Comparison of ENCODE assay signal across 8 cellular contexts in the genomic region with DNA sequence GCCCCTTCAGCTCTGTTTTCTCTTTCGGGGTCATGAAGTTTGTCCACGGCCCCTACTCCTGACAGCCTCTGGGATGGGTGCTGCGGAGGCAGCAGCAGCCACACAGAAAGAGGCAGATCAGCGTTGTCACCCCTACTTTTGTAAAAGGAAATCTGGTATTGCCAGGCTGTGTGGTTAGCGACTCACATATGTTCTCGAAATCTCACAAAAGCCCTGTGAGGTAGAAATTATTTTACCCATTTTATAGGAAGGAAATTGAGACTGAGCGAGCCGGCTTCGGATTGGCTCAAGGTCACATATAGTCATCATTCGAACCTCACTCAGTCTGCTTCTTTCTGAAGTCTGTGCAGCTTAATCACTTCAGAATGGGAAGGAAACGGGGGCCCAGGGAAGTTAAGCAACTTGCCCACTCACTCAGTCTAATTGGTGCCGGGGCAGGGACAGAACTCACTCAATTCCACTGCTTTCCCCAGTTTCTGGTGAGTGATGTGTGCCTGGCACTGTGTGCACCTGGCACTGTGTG. TPM values are rescaled to one million over a fixed set of nuclear protein-coding genes. Genes with fewer than 3 reads are reported as not detected.
A peak's percentile ranks its signal among the peaks of the same experiment; 100 is the strongest.
DNase-seq lines count a peak whose midpoint lies in the region; ATAC-seq and TF ChIP-seq lines count a peak whose summit lies in the region.

No MANE protein-coding gene starts in this region.

- peaks cover 23% of the 10 kb centered on the region for H3K79me2 ChIP-seq in GM23338 (replicated peaks; ENCODE audit: insufficient read depth)

- H3K9me3 ChIP-seq in lower lobe of right lung = no peaks in the 10 kb centered on the region

- H3K36me3 Mint-ChIP-seq in GM23338 (ENCODE audit: low read depth) = peaks cover 7% of the 10 kb centered on the region; the same call in 2 of the 3 replicates
- H3K36me3 Mint-ChIP-seq in T-cell = no peaks in the 10 kb centered on the region
- no peaks in the 10 kb centered on the region for H3K36me3 Mint-ChIP-seq in stimulated activated naive CD8-positive, alpha-beta T cell treated with anti-CD3 and anti-CD28 coated beads, Interleukin-15, Interleukin-2, amounts not matched to agents 100 ng/mL and 50 ng/mL, for 24 hours (ENCODE audit: low read depth)

- no peak overlapping the region for H3K27ac Mint-ChIP-seq in GM23338
- H3K27ac Mint-ChIP-seq in T-cell = peak overlapping the region; percentile 84 to 94
- H3K27ac Mint-ChIP-seq in stimulated activated naive CD8-positive, alpha-beta T cell treated with anti-CD3 and anti-CD28 coated beads, Interleukin-15, Interleukin-2, amounts not matched to agents 100 ng/mL and 50 ng/mL, for 24 hours = peak overlapping the region; percentile 76

- peak overlapping the region; percentile 85 for H3K4me3 ChIP-seq in GM23338
- peak overlapping the region; percentile 87 for H3K4me3 ChIP-seq in lower lobe of right lung

- peak overlapping the region; percentile 96 for H3K4me2 ChIP-seq in GM23338

- TF ChIP-seq CTCF in GM23338 (conservative IDR thresholded peaks at IDR 0.05; ENCODE audit: low read depth in 2 of 2) (no peak), lower lobe of right lung (IDR thresholded peaks at IDR 0.05) (no peak)

- no peaks in the 10 kb centered on the region for H3K9me3 Mint-ChIP-seq in GM23338
- H3K9me3 Mint-ChIP-seq in T-cell = no peaks in the 10 kb centered on the region
- H3K9me3 Mint-ChIP-seq in stimulated activated naive CD8-positive, alpha-beta T cell treated with anti-CD3 and anti-CD28 coated beads, Interleukin-15, Interleukin-2, amounts not matched to agents 100 ng/mL and 50 ng/mL, for 24 hours = no peaks in the 10 kb centered on the region

- H3F3A ChIP-seq in GM23338 (replicated peaks; ENCODE audit: low read depth) = no peaks in the 10 kb centered on the region

- CTCF ChIA-PET in T-cell (lab: Charles Lee) = interaction anchor here in 1 of 2 donors (0.6 to 0.9 kb wide), 2 partner anchors 22 to 27 kb away, joined by 3 read pairs; no protein-coding TSS in a partner anchor

- POLR2A ChIA-PET in T-cell (lab: Charles Lee) = interaction anchor here (0.6 to 1.6 kb wide), 2 partner anchors 53 to 62 kb away, joined by 3 to 10 read pairs; no protein-coding TSS in a partner anchor

- H3K4me1 Mint-ChIP-seq in GM23338 (peaks cover 29% of the 10 kb centered on the region), T-cell (peaks cover 27 to 37% (median 37%) of the 10 kb centered on the region in 3 donors)
- H3K4me1 Mint-ChIP-seq in stimulated activated naive CD8-positive, alpha-beta T cell treated with anti-CD3 and anti-CD28 coated beads, Interleukin-15, Interleukin-2, amounts not matched to agents 100 ng/mL and 50 ng/mL, for 24 hours (ENCODE audit: low read depth) = peaks cover 28% of the 10 kb centered on the region

- H3K36me3 ChIP-seq in GM23338 (ENCODE audit: insufficient read depth) (no peaks in the 10 kb centered on the region), lower lobe of right lung (no peaks in the 10 kb centered on the region)

- no peaks in the 10 kb centered on the region for H3K9me2 ChIP-seq in GM23338 (ENCODE audit: insufficient read depth)

- H4K20me1 ChIP-seq in GM23338 (replicated peaks; ENCODE audit: insufficient read depth) = peaks cover 7% of the 10 kb centered on the region; the same call in 1 of the 2 replicates

- no peak for DNase-seq in GM23338 (ENCODE audit: low spot score)
- peak in 28 of 34 experiments; percentile 8 to 50 (median 24) for DNase-seq in T-cell
- peak; percentile 16 for DNase-seq in cerebellar cortex (ENCODE audit: low spot score)
- DNase-seq in lower lobe of right lung = peak; percentile 57
- DNase-seq in DMS79 treated with DMSO at 0.1 percent for 48 hours (lab: John Stamatoyannopoulos, UW) = no peak
- no peak for DNase-seq in KG1 (lab: John Stamatoyannopoulos, UW)

- H3K27me3 ChIP-seq in GM23338 (ENCODE audit: insufficient read depth) = 0 out of 2 replicates have a peak, but pooled peaks cover 6% of the 10 kb centered on the region
- no peaks in the 10 kb centered on the region for H3K27me3 ChIP-seq in lower lobe of right lung (ENCODE audit: low read depth)

- peak overlapping the region; percentile 99 for H2AFZ ChIP-seq in GM23338

- H3K27ac ChIP-seq in GM23338 (ENCODE audit: low read depth) (no peak overlapping the region), lower lobe of right lung (peak overlapping the region; percentile 98)

- intact Hi-C loops in lower lobe of right lung (cut with DNase I) = no loop called here

- H3K4me1 ChIP-seq in GM23338 (ENCODE audit: insufficient read depth) (peaks cover 31% of the 10 kb centered on the region; the same call in 1 of the 2 replicates), lower lobe of right lung (peaks cover 44% of the 10 kb centered on the region)

- ATAC-seq in GM23338 (peak; percentile 7), T-cell (replicated peaks in 1 of 4) (peak; percentile 17 to 54 (median 28)), lower lobe of right lung (peak; percentile 1 to 8), HG03097 (IDR thresholded peaks at IDR 0.05; ENCODE audit: low FRiP score, unreplicated experiment) (no peak)

- H3K4me3 Mint-ChIP-seq in GM23338 (peak overlapping the region; percentile 82), T-cell (peak overlapping the region; percentile 81 to 82 (median 82))
- H3K4me3 Mint-ChIP-seq in stimulated activated naive CD8-positive, alpha-beta T cell treated with anti-CD3 and anti-CD28 coated beads, Interleukin-15, Interleukin-2, amounts not matched to agents 100 ng/mL and 50 ng/mL, for 24 hours = peak overlapping the region; percentile 77

- H3K27me3 Mint-ChIP-seq in GM23338 (ENCODE audit: insufficient read depth, low read depth, poor library complexity) (peaks cover 9% of the 10 kb centered on the region), T-cell (no peaks in the 10 kb centered on the region)
- no peaks in the 10 kb centered on the region for H3K27me3 Mint-ChIP-seq in stimulated activated naive CD8-positive, alpha-beta T cell treated with anti-CD3 and anti-CD28 coated beads, Interleukin-15, Interleukin-2, amounts not matched to agents 100 ng/mL and 50 ng/mL, for 24 hours

TF ChIP-seq in GM23338, 12 proteins besides CTCF, POLR2A, EP300 and RAD21:
- TF ChIP-seq ZNF114 (CRISPR knock-in tag; IDR thresholded peaks at IDR 0.05) = no peak
- no peak for TF ChIP-seq POLR2AphosphoS5 (IDR thresholded peaks at IDR 0.05; ENCODE audit: low read depth)
TF ChIP-seq in GM23338: peak in this region for 0.

RNA-seq across cellular contexts. Expression of gene CKAP4, which starts 1.1 kb away (rescaled TPM):
- total RNA-seq in GM23338 (2014; rRNA removed; shearing (Covaris generic)) = 54.8 and 58.8 TPM in 2 replicates
- 32.3 and 35.2 TPM in 2 replicates for polyA plus RNA-seq in GM23338 (2016; fragmentation: Nextera tagmentation; extraction: Ambion mirVana)
- total RNA-seq in T-cell (10 to 100 TPM in 4 of 5 donors, 1 to 10 TPM in 1; 9.0 to 13.8 (median 11.7) TPM), lower lobe of right lung (32.2 TPM)

RNA-seq across cellular contexts. Expression of gene TCP11L2, which starts 53.6 kb away (rescaled TPM):
- 4.4 and 5.2 TPM in 2 replicates for total RNA-seq in GM23338 (2014; rRNA removed; shearing (Covaris generic))
- 1.4 and 2.4 TPM in 2 replicates for polyA plus RNA-seq in GM23338 (2016; fragmentation: Nextera tagmentation; extraction: Ambion mirVana)
- total RNA-seq in T-cell (100 to 1,000 TPM; 139 to 213 (median 157) TPM), lower lobe of right lung (56.1 TPM)

Comparison
In these comparisons a context has a peak if more than half of its experiments do, and no peak if none do; other contexts are left out.
1. DNase-seq: peak in T-cell (28 of 34), cerebellar cortex (single experiment) and lower lobe of right lung (single experiment); none in GM23338 (single experiment), DMS79 treated with DMSO at 0.1 percent for 48 hours (single experiment) and KG1 (single experiment).
2. Peak in every context shown above with its lines, with median percentiles within 50 percentile points of each other: H3K4me3 Mint-ChIP-seq.